Comparison of ENCODE assay signal across 8 cellular contexts in the genomic region with DNA sequence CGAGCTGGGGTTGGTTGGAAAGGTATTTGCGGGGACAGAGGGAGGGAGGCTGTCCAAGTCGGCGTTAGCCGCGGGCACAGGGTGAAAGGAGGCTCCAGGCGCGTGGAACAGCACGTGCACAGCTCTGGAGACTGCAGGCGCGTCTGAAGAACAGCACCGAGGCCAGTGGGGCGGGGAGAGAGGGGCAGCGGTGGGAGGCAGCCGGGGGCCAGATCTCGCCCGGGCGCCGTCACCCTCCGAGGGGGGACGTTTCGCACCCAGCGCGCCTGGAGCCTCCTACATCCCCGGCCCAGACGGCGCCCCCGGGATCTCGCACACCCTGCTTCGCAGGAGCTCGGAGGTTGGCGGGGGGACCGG.
DNase-seq lines count a peak whose midpoint lies in the region; ATAC-seq and TF ChIP-seq lines count a peak whose summit lies in the region.

No MANE protein-coding gene starts in this region.

- H3K4me1 Mint-ChIP-seq in activated T-helper 17 cell treated with anti-CD3 and anti-CD28 coated beads, Interleukin-2, amount 50 U/mL, for 72 hours = peaks cover 3% of the 10 kb centered on the region

- H3K9me3 ChIP-seq in HCT116 (ENCODE audit: control insufficient read depth in 1 of 2, insufficient read depth in 1 of 2, low read depth in 1 of 2, low read length in 2 of 2) = no peaks in the 10 kb centered on the region

- peak overlapping the region; percentile 94 for H3K4me2 ChIP-seq in HCT116 (ENCODE audit: low read length)

- no peaks in the 10 kb centered on the region for H3K27me3 ChIP-seq in HCT116 (ENCODE audit: insufficient read depth, low read length)

- H3K27me3 Mint-ChIP-seq in activated T-helper 17 cell treated with anti-CD3 and anti-CD28 coated beads, Interleukin-2, amount 50 U/mL, for 72 hours = no peaks in the 10 kb centered on the region

- H3K9ac ChIP-seq in HCT116 (ENCODE audit: low read length) = peak overlapping the region; percentile 65

- H3K9me2 ChIP-seq in HCT116 (ENCODE audit: insufficient read depth) = no peaks in the 10 kb centered on the region

- H3K4me3 ChIP-seq in AG04449 (ENCODE audit: low read depth, low read length) (peak overlapping the region; percentile 61), HCT116 (replicated peaks in 1 of 2; ENCODE audit: low read depth in 1 of 2, low read length in 2 of 2) (peak overlapping the region; percentile 56 to 69), lower leg skin (ENCODE audit: low read depth, poor library complexity, severe bottlenecking) (peak overlapping the region; percentile 42), urinary bladder (ENCODE audit: low read depth, low read length) (peak overlapping the region; percentile 78)

- RAD21 ChIA-PET in HCT116 (lab: Charles Lee; ENCODE audit: low non-redundant PET in 1 of 2, low total read pairs in 2 of 2, uncharacterized antibody in 2 of 2, unreplicated experiment in 2 of 2) = interaction anchor here (0.7 to 1.0 kb wide), 2 partner anchors 12 to 486 kb away, joined by 3 to 4 read pairs; no protein-coding TSS in a partner anchor

- H4K20me1 ChIP-seq in HCT116 (ENCODE audit: insufficient read depth) = no peaks in the 10 kb centered on the region

- TF ChIP-seq CTCF in AG04449 (IDR thresholded peaks at IDR 0.05; ENCODE audit: insufficient read depth, low read length, missing control alignments) = no peak
- TF ChIP-seq CTCF in HCT116 (IDR thresholded peaks at IDR 0.05 in 2 of 3, conservative IDR thresholded peaks at IDR 0.05 in 1 of 3; ENCODE audit: borderline replicate concordance in 1 of 3, insufficient read depth in 1 of 3, low read depth in 2 of 3, low read length in 2 of 3) = no peak
- TF ChIP-seq CTCF in lower leg skin (IDR thresholded peaks at IDR 0.05) = no peak

- CTCF ChIA-PET in AG04449 (lab: Yijun Ruan, JAX) (interaction anchor here (0.6 to 9.9 kb wide), 4 partner anchors 11 to 482 kb away, joined by 3 to 333 read pairs (median 73); no protein-coding TSS in a partner anchor), HCT116 (lab: Charles Lee) (interaction anchor here (0.9 to 1.8 kb wide), 7 partner anchors 11 to 485 kb away, joined by 6 to 17 read pairs (median 8); no protein-coding TSS in a partner anchor)

- no peak for DNase-seq in AG04449 (ENCODE audit: low read depth, low spot score)
- no peak for DNase-seq in HCT116 (ENCODE audit: low read depth, low spot score)
- DNase-seq in lower leg skin (ENCODE audit: low spot score in 2 of 2) = no peak
- no peak for DNase-seq in NK-92 treated with Interleukin-12 subunit alpha and Interleukin-12 subunit beta, amount 100 ng/mL, for 24 hours (lab: John Stamatoyannopoulos, UW)
- no peak for DNase-seq in DMS153 (lab: John Stamatoyannopoulos, UW)
- DNase-seq in NCI-H1436 treated with DMSO at 0.1 percent for 48 hours (lab: John Stamatoyannopoulos, UW) = no peak

- H2AFZ ChIP-seq in HCT116 (ENCODE audit: low read depth, low read length, poor library complexity, severe bottlenecking) = no peak overlapping the region

- intact Hi-C loops in HCT116 (cut with micrococcal nuclease) = no loop called here
- intact Hi-C loops in lower leg skin (cut with DNase I; ENCODE audit: low total_unique reads) = no loop called here

- WGBS in lower leg skin, 2 donors = 0% methylated on average over 13 to 16 of the region's 33 CpGs
- WGBS in urinary bladder = under 1% methylated on average over 33 of the region's 33 CpGs

- no peaks in the 10 kb centered on the region for H3K9me3 Mint-ChIP-seq in activated T-helper 17 cell treated with anti-CD3 and anti-CD28 coated beads, Interleukin-2, amount 50 U/mL, for 72 hours

- TF ChIP-seq RAD21 in HCT116 (IDR thresholded peaks at IDR 0.05; ENCODE audit: low read depth) = no peak

- H3K27ac ChIP-seq in HCT116 (ENCODE audit: low read depth, low read length) (peak overlapping the region; percentile 59; the same call in 1 of the 2 replicates), urinary bladder (ENCODE audit: low read depth) (no peak overlapping the region)

- H3K4me1 ChIP-seq in HCT116 (ENCODE audit: control insufficient read depth in 1 of 2, insufficient read depth in 2 of 2, low read length in 2 of 2) (peaks cover 13 to 34% of the 10 kb centered on the region in 2 experiments), urinary bladder (ENCODE audit: insufficient read depth) (no peaks in the 10 kb centered on the region)

- TF ChIP-seq POLR2A in HCT116 (IDR thresholded peaks at IDR 0.05; ENCODE audit: borderline replicate concordance, extremely low read depth, insufficient read depth, insufficient read length) = no peak
- no peak for TF ChIP-seq POLR2A in lower leg skin (IDR thresholded peaks at IDR 0.05)

- no peaks in the 10 kb centered on the region for H3K79me2 ChIP-seq in HCT116 (ENCODE audit: insufficient read depth, low read length)

- BruUV-seq in HCT116 (replicated peaks; lab: Mats Ljungman, UMichigan) = no TSS peak

- ATAC-seq in HCT116 = no peak
- no peak for ATAC-seq in activated T-helper 17 cell treated with anti-CD3 and anti-CD28 coated beads, Interleukin-2, amount 50 U/mL, for 72 hours (replicated peaks)

- H3K4me3 Mint-ChIP-seq in activated T-helper 17 cell treated with anti-CD3 and anti-CD28 coated beads, Interleukin-2, amount 50 U/mL, for 72 hours = peak overlapping the region; percentile 85

- POLR2A ChIA-PET in AG04449 (lab: Yijun Ruan, JAX) (no interaction called here), HCT116 (lab: Charles Lee) (no interaction called here)

- H3K27ac Mint-ChIP-seq in activated T-helper 17 cell treated with anti-CD3 and anti-CD28 coated beads, Interleukin-2, amount 50 U/mL, for 72 hours = peak overlapping the region; percentile 65

- H3K36me3 ChIP-seq in HCT116 (ENCODE audit: control insufficient read depth in 1 of 2, insufficient read depth in 2 of 2, low read length in 2 of 2) (no peaks in the 10 kb centered on the region), urinary bladder (ENCODE audit: insufficient read depth) (no peaks in the 10 kb centered on the region)

- H3K36me3 Mint-ChIP-seq in activated T-helper 17 cell treated with anti-CD3 and anti-CD28 coated beads, Interleukin-2, amount 50 U/mL, for 72 hours (ENCODE audit: low read depth) = no peaks in the 10 kb centered on the region

TF ChIP-seq in HCT116, 20 proteins besides CTCF, POLR2A, EP300 and RAD21:
- TF ChIP-seq SIN3A (IDR thresholded peaks at IDR 0.05; ENCODE audit: low read depth) (no peak), ELF1 (IDR thresholded peaks at IDR 0.05; ENCODE audit: borderline replicate concordance, low read depth) (no peak), ZFX (IDR thresholded peaks at IDR 0.05) (no peak), CEBPB (IDR thresholded peaks at IDR 0.05; ENCODE audit: low read depth) (no peak), POLR2AphosphoS5 (IDR thresholded peaks at IDR 0.05; ENCODE audit: low read depth, low read length) (no peak; the same call in 1 of the 2 replicates)
- TF ChIP-seq, protein P1, sequence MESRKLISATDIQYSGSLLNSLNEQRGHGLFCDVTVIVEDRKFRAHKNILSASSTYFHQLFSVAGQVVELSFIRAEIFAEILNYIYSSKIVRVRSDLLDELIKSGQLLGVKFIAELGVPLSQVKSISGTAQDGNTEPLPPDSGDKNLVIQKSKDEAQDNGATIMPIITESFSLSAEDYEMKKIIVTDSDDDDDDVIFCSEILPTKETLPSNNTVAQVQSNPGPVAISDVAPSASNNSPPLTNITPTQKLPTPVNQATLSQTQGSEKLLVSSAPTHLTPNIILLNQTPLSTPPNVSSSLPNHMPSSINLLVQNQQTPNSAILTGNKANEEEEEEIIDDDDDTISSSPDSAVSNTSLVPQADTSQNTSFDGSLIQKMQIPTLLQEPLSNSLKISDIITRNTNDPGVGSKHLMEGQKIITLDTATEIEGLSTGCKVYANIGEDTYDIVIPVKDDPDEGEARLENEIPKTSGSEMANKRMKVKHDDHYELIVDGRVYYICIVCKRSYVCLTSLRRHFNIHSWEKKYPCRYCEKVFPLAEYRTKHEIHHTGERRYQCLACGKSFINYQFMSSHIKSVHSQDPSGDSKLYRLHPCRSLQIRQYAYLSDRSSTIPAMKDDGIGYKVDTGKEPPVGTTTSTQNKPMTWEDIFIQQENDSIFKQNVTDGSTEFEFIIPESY (IDR thresholded peaks at IDR 0.05; ENCODE audit: extremely low read depth, insufficient replicate concordance, low read length) = no peak
- TF ChIP-seq, protein P2, sequence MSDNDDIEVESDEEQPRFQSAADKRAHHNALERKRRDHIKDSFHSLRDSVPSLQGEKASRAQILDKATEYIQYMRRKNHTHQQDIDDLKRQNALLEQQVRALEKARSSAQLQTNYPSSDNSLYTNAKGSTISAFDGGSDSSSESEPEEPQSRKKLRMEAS (IDR thresholded peaks at IDR 0.05) = peak; percentile 58; the same call in 1 of the 2 replicates
- TF ChIP-seq, protein P3, sequence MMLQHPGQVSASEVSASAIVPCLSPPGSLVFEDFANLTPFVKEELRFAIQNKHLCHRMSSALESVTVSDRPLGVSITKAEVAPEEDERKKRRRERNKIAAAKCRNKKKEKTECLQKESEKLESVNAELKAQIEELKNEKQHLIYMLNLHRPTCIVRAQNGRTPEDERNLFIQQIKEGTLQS (IDR thresholded peaks at IDR 0.05) = no peak
